In genomic region chr12:118816296-118816695, GRCh38 we compare ENCODE assay signal across 34 cellular contexts.
DNase-seq lines count a peak whose midpoint lies in the region; ATAC-seq and TF ChIP-seq lines count a peak whose summit lies in the region.
"Had no signal": no experiment of that assay in that cellular context is flagged by ENCODE, and none has a peak within 500 bp of the region (broad histone marks: within the 10 kb centered on the region; RNA-seq: fewer than 3 reads in every experiment).

No MANE protein-coding gene starts in this region.

- H3K9me3 ChIP-seq in naive thymus-derived CD4-positive, alpha-beta T cell (ENCODE audit: control insufficient read depth in 2 of 3, low read length in 3 of 3): no peaks in the 10 kb centered on the region
- H3K9me3 ChIP-seq: A549; BE2C; BLaER1; BLaER1 treated with 17β-estradiol and CSF1 and Interleukin-3, amounts not matched to agents 10 nM and 100 nM; Caco-2 had no signal

- TF ChIP-seq CTCF in GM23338 (conservative IDR thresholded peaks at IDR 0.05; ENCODE audit: low read depth in 2 of 2): no peak

- H3K4me1 Mint-ChIP-seq in GM23338: peaks cover 22% of the 10 kb centered on the region
- H3K4me1 Mint-ChIP-seq in naive thymus-derived CD4-positive, alpha-beta T cell: no peaks in the 10 kb centered on the region
- no peaks in the 10 kb centered on the region for H3K4me1 Mint-ChIP-seq in activated T-helper 1 cell treated with anti-CD3 and anti-CD28 coated beads, Interleukin-12 subunit alpha, Interleukin-12 subunit beta, Interleukin-2, Interleukin-4 antibody, amounts not matched to agents 30 ng/mL and 10 ng/mL and 1 ng/mL, durations not matched to agents 14 hours and 24 hours and 36 hours (ENCODE audit: low read depth)
- H3K4me1 Mint-ChIP-seq: B cell; CD14-positive monocyte; CD4-positive, alpha-beta memory T cell; CD4-positive, CD25-positive, alpha-beta regulatory T cell; CD8-positive, alpha-beta memory T cell had no signal

- no peaks in the 10 kb centered on the region for H3F3A ChIP-seq in GM23338 (replicated peaks; ENCODE audit: low read depth)

- no peaks in the 10 kb centered on the region for H4K20me1 ChIP-seq in GM23338 (replicated peaks; ENCODE audit: insufficient read depth)
- H4K20me1 ChIP-seq: BLaER1; BLaER1 treated with 17β-estradiol and CSF1 and Interleukin-3, amounts not matched to agents 10 nM and 100 nM had no signal

- H3K27me3 ChIP-seq in GM23338 (ENCODE audit: insufficient read depth): no peaks in the 10 kb centered on the region
- no peaks in the 10 kb centered on the region for H3K27me3 ChIP-seq in naive thymus-derived CD4-positive, alpha-beta T cell (ENCODE audit: control insufficient read depth in 2 of 2, insufficient read depth in 2 of 2, low read length in 2 of 2)
- H3K27me3 ChIP-seq: BE2C; BLaER1; BLaER1 treated with 17β-estradiol and CSF1 and Interleukin-3, amounts not matched to agents 10 nM and 100 nM had no signal

- CTCF ChIA-PET in naive thymus-derived CD4-positive, alpha-beta T cell (lab: Charles Lee): no interaction called here

- intact Hi-C loops in naive thymus-derived CD4-positive, alpha-beta T cell (cut with micrococcal nuclease): no loop called here
- intact Hi-C loops in activated T-helper 1 cell treated with anti-CD3 and anti-CD28 coated beads, Interleukin-12 subunit alpha, Interleukin-12 subunit beta, Interleukin-2, Interleukin-4 antibody, amounts not matched to agents 30 ng/mL and 10 ng/mL and 1 ng/mL, durations not matched to agents 14 hours and 24 hours and 36 hours (cut with micrococcal nuclease): no loop called here

- no peak overlapping the region for H3K4me3 ChIP-seq in GM23338
- no peak overlapping the region for H3K4me3 ChIP-seq in naive thymus-derived CD4-positive, alpha-beta T cell (ENCODE audit: low read length)
- H3K4me3 ChIP-seq: A549; BLaER1; BLaER1 treated with 17β-estradiol and CSF1 and Interleukin-3, amounts not matched to agents 10 nM and 100 nM had no signal

- no peak overlapping the region for H3K27ac Mint-ChIP-seq in GM23338
- H3K27ac Mint-ChIP-seq in naive thymus-derived CD4-positive, alpha-beta T cell: no peak overlapping the region
- H3K27ac Mint-ChIP-seq in activated T-helper 1 cell treated with anti-CD3 and anti-CD28 coated beads, Interleukin-12 subunit alpha, Interleukin-12 subunit beta, Interleukin-2, Interleukin-4 antibody, amounts not matched to agents 30 ng/mL and 10 ng/mL and 1 ng/mL, durations not matched to agents 14 hours and 24 hours and 36 hours: no peak overlapping the region
- H3K27ac Mint-ChIP-seq: B cell; CD14-positive monocyte; CD4-positive, alpha-beta memory T cell; CD4-positive, alpha-beta T cell; CD4-positive, CD25-positive, alpha-beta regulatory T cell; CD8-positive, alpha-beta memory T cell; CD8-positive, alpha-beta T cell had no signal

- no peaks in the 10 kb centered on the region for H3K9me2 ChIP-seq in GM23338 (ENCODE audit: insufficient read depth)

- H2AFZ ChIP-seq in GM23338: peak overlapping the region; percentile 72; the same call in 1 of the 2 replicates

- ATAC-seq in GM23338: no peak
- no peak for ATAC-seq in naive thymus-derived CD4-positive, alpha-beta T cell
- ATAC-seq: A549; CD8-positive, alpha-beta T cell had no signal

- peaks cover 2% of the 10 kb centered on the region for H3K27me3 Mint-ChIP-seq in GM23338 (ENCODE audit: insufficient read depth, low read depth, poor library complexity)
- H3K27me3 Mint-ChIP-seq in naive thymus-derived CD4-positive, alpha-beta T cell: peaks cover 0 to 13% (median 6%) of the 10 kb centered on the region in 5 donors
- no peaks in the 10 kb centered on the region for H3K27me3 Mint-ChIP-seq in activated T-helper 1 cell treated with anti-CD3 and anti-CD28 coated beads, Interleukin-12 subunit alpha, Interleukin-12 subunit beta, Interleukin-2, Interleukin-4 antibody, amounts not matched to agents 30 ng/mL and 10 ng/mL and 1 ng/mL, durations not matched to agents 14 hours and 24 hours and 36 hours (ENCODE audit: insufficient read depth)
- H3K27me3 Mint-ChIP-seq: CD4-positive, alpha-beta T cell; CD4-positive, CD25-positive, alpha-beta regulatory T cell had no signal

- no peak overlapping the region for H3K4me3 Mint-ChIP-seq in GM23338
- no peak overlapping the region for H3K4me3 Mint-ChIP-seq in naive thymus-derived CD4-positive, alpha-beta T cell
- H3K4me3 Mint-ChIP-seq in activated T-helper 1 cell treated with anti-CD3 and anti-CD28 coated beads, Interleukin-12 subunit alpha, Interleukin-12 subunit beta, Interleukin-2, Interleukin-4 antibody, amounts not matched to agents 30 ng/mL and 10 ng/mL and 1 ng/mL, durations not matched to agents 14 hours and 24 hours and 36 hours: no peak overlapping the region
- H3K4me3 Mint-ChIP-seq: B cell; CD14-positive monocyte; CD4-positive, alpha-beta memory T cell; CD4-positive, alpha-beta T cell; CD4-positive, CD25-positive, alpha-beta regulatory T cell; CD8-positive, alpha-beta memory T cell; CD8-positive, alpha-beta T cell had no signal

- H3K27ac ChIP-seq in GM23338 (ENCODE audit: low read depth): no peak overlapping the region
- H3K27ac ChIP-seq in naive thymus-derived CD4-positive, alpha-beta T cell (ENCODE audit: low read depth, low read length): no peak overlapping the region
- H3K27ac ChIP-seq: 22Rv1; A549; BLaER1; BLaER1 treated with 17β-estradiol and CSF1 and Interleukin-3, amounts not matched to agents 10 nM and 100 nM; C4-2B had no signal

- POLR2A ChIA-PET in naive thymus-derived CD4-positive, alpha-beta T cell (lab: Charles Lee): no interaction called here

- H3K36me3 ChIP-seq in GM23338 (ENCODE audit: insufficient read depth): no peaks in the 10 kb centered on the region
- H3K36me3 ChIP-seq in naive thymus-derived CD4-positive, alpha-beta T cell (ENCODE audit: control insufficient read depth in 2 of 3, insufficient read depth in 3 of 3, low read length in 3 of 3): no peaks in the 10 kb centered on the region
- H3K36me3 ChIP-seq: BE2C; BLaER1; BLaER1 treated with 17β-estradiol and CSF1 and Interleukin-3, amounts not matched to agents 10 nM and 100 nM had no signal

- H3K4me2 ChIP-seq in GM23338: no peak overlapping the region
- H3K4me2 ChIP-seq: A549; BLaER1; BLaER1 treated with 17β-estradiol and CSF1 and Interleukin-3, amounts not matched to agents 10 nM and 100 nM had no signal

- H3K9me3 Mint-ChIP-seq in GM23338: no peaks in the 10 kb centered on the region
- peaks cover 0 to 25% (median 4%) of the 10 kb centered on the region in 11 donors for H3K9me3 Mint-ChIP-seq in naive thymus-derived CD4-positive, alpha-beta T cell
- no peaks in the 10 kb centered on the region for H3K9me3 Mint-ChIP-seq in activated T-helper 1 cell treated with anti-CD3 and anti-CD28 coated beads, Interleukin-12 subunit alpha, Interleukin-12 subunit beta, Interleukin-2, Interleukin-4 antibody, amounts not matched to agents 30 ng/mL and 10 ng/mL and 1 ng/mL, durations not matched to agents 14 hours and 24 hours and 36 hours
- H3K9me3 Mint-ChIP-seq: CD14-positive monocyte; CD8-positive, alpha-beta T cell had no signal

- H3K79me2 ChIP-seq in GM23338 (replicated peaks; ENCODE audit: insufficient read depth): no peaks in the 10 kb centered on the region

- H3K4me1 ChIP-seq in GM23338 (ENCODE audit: insufficient read depth): peaks cover 17% of the 10 kb centered on the region
- H3K4me1 ChIP-seq in naive thymus-derived CD4-positive, alpha-beta T cell (ENCODE audit: control insufficient read depth in 2 of 2, insufficient read depth in 2 of 2, low read length in 2 of 2): no peaks in the 10 kb centered on the region
- H3K4me1 ChIP-seq: A549; BE2C; BLaER1; BLaER1 treated with 17β-estradiol and CSF1 and Interleukin-3, amounts not matched to agents 10 nM and 100 nM; Caco-2 had no signal

- DNase-seq in G401 (ENCODE audit: low spot score) (peak; percentile 92), GM23338 (ENCODE audit: low spot score) (no peak), cerebellar cortex (ENCODE audit: low spot score) (peak; percentile 90), cerebellum (ENCODE audit: low spot score) (peak; percentile 71), NCI-H146 (lab: John Stamatoyannopoulos, UW) (no peak), retina (no peak)
- no peak for DNase-seq in naive thymus-derived CD4-positive, alpha-beta T cell
- DNase-seq in activated T-helper 1 cell treated with anti-CD3 and anti-CD28 coated beads, Interleukin-12 subunit alpha, Interleukin-12 subunit beta, Interleukin-2, Interleukin-4 antibody, amounts not matched to agents 30 ng/mL and 10 ng/mL and 1 ng/mL, durations not matched to agents 14 hours and 24 hours and 36 hours (ENCODE audit: low spot score): no peak
- DNase-seq: 8988T; ACHN; AML-193; BE2C; Caco-2; Calu3; CD4-positive, alpha-beta memory T cell; CD4-positive, alpha-beta T cell; CD4-positive, CD25-positive, alpha-beta regulatory T cell; CD8-positive, alpha-beta memory T cell; CD8-positive, alpha-beta T cell; COR-L47; DMS 273 treated with DMSO at 0.1 percent for 48 hours; DMS153; DMS53; DMS79; DMS79 treated with DMSO at 0.1 percent for 48 hours; DND-41; EL had no signal

- H3K36me3 Mint-ChIP-seq in GM23338 (ENCODE audit: low read depth): no peaks in the 10 kb centered on the region
- H3K36me3 Mint-ChIP-seq in naive thymus-derived CD4-positive, alpha-beta T cell: peaks cover 0 to 5% (median 0%) of the 10 kb centered on the region in 5 donors
- no peaks in the 10 kb centered on the region for H3K36me3 Mint-ChIP-seq in activated T-helper 1 cell treated with anti-CD3 and anti-CD28 coated beads, Interleukin-12 subunit alpha, Interleukin-12 subunit beta, Interleukin-2, Interleukin-4 antibody, amounts not matched to agents 30 ng/mL and 10 ng/mL and 1 ng/mL, durations not matched to agents 14 hours and 24 hours and 36 hours (ENCODE audit: low read depth)
- H3K36me3 Mint-ChIP-seq: CD14-positive monocyte; CD4-positive, alpha-beta memory T cell; CD4-positive, CD25-positive, alpha-beta regulatory T cell; CD8-positive, alpha-beta memory T cell; CD8-positive, alpha-beta T cell had no signal

- in situ Hi-C loops in G401 (cut with HindIII; ENCODE audit: low sequenced_read_pairs): no loop called here

Comparison
In these comparisons a context has a peak if more than half of its experiments do, and no peak if none do; other contexts are left out.
1. DNase-seq: peak in G401 (single experiment), cerebellar cortex (single experiment) and cerebellum (single experiment); none in GM23338 (single experiment), NCI-H146 (single experiment), retina (single experiment), naive thymus-derived CD4-positive, alpha-beta T cell (0 of 9) and activated T-helper 1 cell treated with anti-CD3 and anti-CD28 coated beads, Interleukin-12 subunit alpha, Interleukin-12 subunit beta, Interleukin-2, Interleukin-4 antibody, amounts not matched to agents 30 ng/mL and 10 ng/mL and 1 ng/mL, durations not matched to agents 14 hours and 24 hours and 36 hours (single experiment).